1 cellular context compared by ENCODE assay signal in the genomic region with DNA sequence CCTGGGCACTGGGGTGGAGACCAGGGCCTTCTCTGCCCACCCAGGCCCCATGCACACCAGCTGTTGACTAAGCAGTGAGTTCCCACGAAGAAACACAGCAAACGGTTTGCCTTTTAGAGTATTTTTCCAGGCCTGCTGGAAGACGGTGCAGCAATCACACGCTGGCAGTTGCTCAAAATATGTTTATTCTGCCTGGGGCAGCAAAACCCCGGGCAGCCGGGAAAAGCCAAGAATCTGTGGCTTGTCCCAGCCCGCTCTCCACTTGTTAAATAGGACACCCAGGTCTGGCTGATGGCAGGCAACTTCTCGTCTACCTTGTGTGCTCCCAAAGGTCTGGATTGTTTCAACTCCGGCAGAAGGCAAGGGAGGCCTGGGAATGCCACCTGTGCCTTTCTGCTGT.
TF ChIP-seq lines count a peak whose summit lies in the region.

No MANE protein-coding gene starts in this region.

TF ChIP-seq in SK-N-SH, 30 proteins besides CTCF, POLR2A, EP300 and RAD21 (continued from another document):
- TF ChIP-seq NRF1 (IDR thresholded peaks at IDR 0.05; ENCODE audit: low read depth, low read length) (no peak), YY1 (IDR thresholded peaks at IDR 0.05; ENCODE audit: low read depth) (no peak), RFX5 (IDR thresholded peaks at IDR 0.05; ENCODE audit: low read length) (no peak)
- TF ChIP-seq, protein P1, sequence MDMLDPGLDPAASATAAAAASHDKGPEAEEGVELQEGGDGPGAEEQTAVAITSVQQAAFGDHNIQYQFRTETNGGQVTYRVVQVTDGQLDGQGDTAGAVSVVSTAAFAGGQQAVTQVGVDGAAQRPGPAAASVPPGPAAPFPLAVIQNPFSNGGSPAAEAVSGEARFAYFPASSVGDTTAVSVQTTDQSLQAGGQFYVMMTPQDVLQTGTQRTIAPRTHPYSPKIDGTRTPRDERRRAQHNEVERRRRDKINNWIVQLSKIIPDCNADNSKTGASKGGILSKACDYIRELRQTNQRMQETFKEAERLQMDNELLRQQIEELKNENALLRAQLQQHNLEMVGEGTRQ (IDR thresholded peaks at IDR 0.05; ENCODE audit: borderline replicate concordance, low read depth, low read length): no peak
TF ChIP-seq in SK-N-SH: peak in this region for 0.
